Comparison of ENCODE assay signal across 29 cellular contexts in the genomic region with DNA sequence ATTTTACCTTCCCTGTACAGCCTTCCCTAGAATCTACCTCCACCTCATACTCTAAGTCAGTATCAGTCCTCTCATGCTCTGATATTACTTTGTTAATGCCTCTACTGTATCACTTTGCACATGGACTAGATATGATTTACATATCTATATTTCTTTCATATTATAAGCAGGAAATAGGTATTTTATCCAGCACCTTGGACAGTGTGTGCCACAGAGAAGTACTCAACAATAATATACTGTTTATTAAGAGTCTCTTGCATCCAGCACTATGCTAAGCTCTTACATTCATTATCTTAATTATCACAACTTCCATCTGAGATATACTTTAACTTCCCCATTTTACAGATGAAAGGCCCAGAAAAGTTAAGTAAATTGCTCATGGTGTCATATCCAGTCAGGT.
"Had no signal": no experiment of that assay in that cellular context is flagged by ENCODE, and none has a peak within 500 bp of the region (broad histone marks: within the 10 kb centered on the region; RNA-seq: fewer than 3 reads in every experiment).

No MANE protein-coding gene starts in this region.

- H3K4me3 Mint-ChIP-seq: stimulated activated effector memory CD8-positive, alpha-beta T cell treated with anti-CD3 and anti-CD28 coated beads, Interleukin-12 subunit alpha, Interleukin-12 subunit beta, amount 100 ng/mL, for 72 hours; stimulated activated memory B cell treated with anti-CD40 and anti-IgM and Interleukin-4, amounts not matched to agents 10 μg/mL and 1 μg/mL and 100 μg/mL, for 72 hours; stimulated activated naive B cell treated with anti-CD40 and anti-IgM and Interleukin-4, amounts not matched to agents 10 μg/mL and 1 μg/mL and 100 μg/mL, for 72 hours; stimulated activated naive CD8-positive, alpha-beta T cell treated with anti-CD3 and anti-CD28 coated beads, Interleukin-15, amount 100 ng/mL, for 72 hours; stimulated activated naive CD8-positive, alpha-beta T cell treated with anti-CD3 and anti-CD28 coated beads, Interleukin-15, Interleukin-2, amounts not matched to agents 100 ng/mL and 50 ng/mL, for 24 hours; type B pancreatic cell had no signal

- H3K9me3 ChIP-seq: stomach, suprapubic skin, testis, thoracic aorta, thyroid gland, tibial artery, tibial nerve, transverse colon, upper lobe of left lung, upper lobe of right lung, uterus, vagina had no signal

- H3K4me1 ChIP-seq: suprapubic skin, testis, thyroid gland, tibial artery, tibial nerve, transverse colon, upper lobe of left lung, upper lobe of right lung, uterus, vagina had no signal

- H3K9me3 Mint-ChIP-seq: type B pancreatic cell had no signal

- H3K27ac ChIP-seq: stomach, suprapubic skin, testis, thoracic aorta, thyroid gland, tibial artery, tibial nerve, transverse colon, upper lobe of left lung, upper lobe of right lung, uterus, vagina had no signal

- H3K27ac Mint-ChIP-seq: stimulated activated effector memory CD8-positive, alpha-beta T cell treated with anti-CD3 and anti-CD28 coated beads, Interleukin-12 subunit alpha, Interleukin-12 subunit beta, amount 100 ng/mL, for 72 hours; stimulated activated memory B cell treated with anti-CD40 and anti-IgM and Interleukin-4, amounts not matched to agents 10 μg/mL and 1 μg/mL and 100 μg/mL, for 72 hours; stimulated activated naive B cell treated with anti-CD40 and anti-IgM and Interleukin-4, amounts not matched to agents 10 μg/mL and 1 μg/mL and 100 μg/mL, for 72 hours; stimulated activated naive CD8-positive, alpha-beta T cell treated with anti-CD3 and anti-CD28 coated beads, Interleukin-15, amount 100 ng/mL, for 72 hours; stimulated activated naive CD8-positive, alpha-beta T cell treated with anti-CD3 and anti-CD28 coated beads, Interleukin-15, Interleukin-2, amounts not matched to agents 100 ng/mL and 50 ng/mL, for 24 hours; type B pancreatic cell had no signal

- FAIRE-seq: urothelium cell line had no signal

- H3K36me3 ChIP-seq: stomach, suprapubic skin, thoracic aorta, thyroid gland, tibial artery, tibial nerve, transverse colon, upper lobe of left lung, upper lobe of right lung, uterus, vagina had no signal

- DNase-seq: stimulated activated CD4-positive, alpha-beta T cell treated with anti-CD3 and anti-CD28 coated beads, Interleukin-2, amount 100 ng/mL, for 48 hours; stimulated activated CD4-positive, alpha-beta T cell treated with anti-CD3 and anti-CD28 coated beads, Interleukin-4, amount 100 ng/mL, for 1 hour; stimulated activated CD4-positive, alpha-beta T cell treated with anti-CD3 and anti-CD28 coated beads, Interleukin-4, amount 100 ng/mL, for 24 hours; stimulated activated CD4-positive, alpha-beta T cell treated with anti-CD3 and anti-CD28 coated beads, Interleukin-4, amount 100 ng/mL, for 4 hours; stimulated activated CD8-positive, alpha-beta memory T cell treated with anti-CD3 and anti-CD28 coated beads, Interleukin-4, amount 100 ng/mL, for 48 hours; stimulated activated naive B cell treated with anti-CD40 and anti-IgM and Interleukin-4, amounts not matched to agents 10 μg/mL and 1 μg/mL and 100 μg/mL, for 72 hours; stimulated activated naive CD4-positive, alpha-beta T cell; stimulated activated naive CD4-positive, alpha-beta T cell treated with Interleukin-2 at 50 U/mL for 16 hours; stimulated activated naive CD8-positive, alpha-beta T cell treated with anti-CD3 and anti-CD28 coated beads, Interleukin-15, amount 100 ng/mL, for 72 hours; stimulated activated naive CD8-positive, alpha-beta T cell treated with anti-CD3 and anti-CD28 coated beads, Interleukin-15, Interleukin-2, amounts not matched to agents 100 U/mL and 50 U/mL, for 24 hours; stomach; substantia nigra; testis; thyroid gland; tibial artery; transverse colon; trophoblast cell; upper lobe of left lung; upper lobe of right lung; uterus had no signal

- H3K27me3 ChIP-seq: stomach, suprapubic skin, testis, thyroid gland, tibial artery, tibial nerve, transverse colon, upper lobe of left lung, upper lobe of right lung, uterus, vagina had no signal

- H3K36me3 Mint-ChIP-seq: stimulated activated effector memory CD8-positive, alpha-beta T cell treated with anti-CD3 and anti-CD28 coated beads, Interleukin-12 subunit alpha, Interleukin-12 subunit beta, amount 100 ng/mL, for 72 hours; stimulated activated memory B cell treated with anti-CD40 and anti-IgM and Interleukin-4, amounts not matched to agents 10 μg/mL and 1 μg/mL and 100 μg/mL, for 72 hours; stimulated activated naive B cell treated with anti-CD40 and anti-IgM and Interleukin-4, amounts not matched to agents 10 μg/mL and 1 μg/mL and 100 μg/mL, for 72 hours; type B pancreatic cell had no signal

- H3K4me3 ChIP-seq: stomach, suprapubic skin, testis, thoracic aorta, thyroid gland, tibial artery, tibial nerve, transverse colon, upper lobe of left lung, upper lobe of right lung, uterus, vagina had no signal

- H3K27me3 Mint-ChIP-seq: stimulated activated memory B cell treated with anti-CD40 and anti-IgM and Interleukin-4, amounts not matched to agents 10 μg/mL and 1 μg/mL and 100 μg/mL, for 72 hours had no signal

- H3K4me1 Mint-ChIP-seq: stimulated activated effector memory CD8-positive, alpha-beta T cell treated with anti-CD3 and anti-CD28 coated beads, Interleukin-12 subunit alpha, Interleukin-12 subunit beta, amount 100 ng/mL, for 72 hours; stimulated activated memory B cell treated with anti-CD40 and anti-IgM and Interleukin-4, amounts not matched to agents 10 μg/mL and 1 μg/mL and 100 μg/mL, for 72 hours; stimulated activated naive B cell treated with anti-CD40 and anti-IgM and Interleukin-4, amounts not matched to agents 10 μg/mL and 1 μg/mL and 100 μg/mL, for 72 hours; stimulated activated naive CD8-positive, alpha-beta T cell treated with anti-CD3 and anti-CD28 coated beads, Interleukin-15, amount 100 ng/mL, for 72 hours had no signal
